ENCODE assay signal across 1 cellular context in the genomic region with DNA sequence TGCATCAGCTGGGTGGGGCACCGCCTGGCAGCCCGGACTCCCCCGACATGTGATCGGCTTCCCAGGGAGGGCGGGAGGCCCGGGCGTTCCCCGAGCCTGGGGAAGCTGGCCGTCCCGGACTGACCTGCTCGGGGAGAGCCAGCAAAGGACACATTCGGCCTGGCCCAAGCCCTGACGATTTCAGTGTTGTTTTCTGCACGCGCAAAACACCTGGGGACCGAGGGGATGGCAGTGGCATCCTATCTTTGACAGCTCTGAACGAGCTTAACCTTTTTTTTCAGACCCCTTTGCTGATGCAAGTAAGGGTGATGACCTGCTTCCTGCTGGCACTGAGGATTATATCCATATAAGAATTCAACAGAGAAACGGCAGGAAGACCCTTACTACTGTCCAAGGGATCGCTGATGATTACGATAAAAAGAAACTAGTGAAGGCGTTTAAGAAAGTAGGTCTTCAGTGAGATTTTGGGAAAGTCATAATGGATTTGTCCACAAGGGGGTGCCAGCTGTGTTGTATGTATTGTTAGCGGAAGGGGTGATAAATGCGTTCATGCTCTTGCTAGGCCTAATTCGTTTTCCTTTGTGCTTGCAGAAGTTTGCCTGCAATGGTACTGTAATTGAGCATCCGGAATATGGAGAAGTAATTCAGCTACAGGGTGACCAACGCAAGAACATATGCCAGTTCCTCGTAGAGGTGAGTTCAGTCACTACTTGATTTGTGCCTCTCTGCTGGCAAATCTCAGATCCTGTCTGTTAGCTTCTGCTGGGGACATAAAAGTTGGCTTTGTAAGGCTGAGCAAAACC.
TF ChIP-seq lines count a peak whose summit lies in the region.

No MANE protein-coding gene starts in this region.

TF ChIP-seq in K562, 482 proteins besides CTCF, POLR2A, EP300 and RAD21 (continued from another document and continues in another):
- TF ChIP-seq, protein P1, sequence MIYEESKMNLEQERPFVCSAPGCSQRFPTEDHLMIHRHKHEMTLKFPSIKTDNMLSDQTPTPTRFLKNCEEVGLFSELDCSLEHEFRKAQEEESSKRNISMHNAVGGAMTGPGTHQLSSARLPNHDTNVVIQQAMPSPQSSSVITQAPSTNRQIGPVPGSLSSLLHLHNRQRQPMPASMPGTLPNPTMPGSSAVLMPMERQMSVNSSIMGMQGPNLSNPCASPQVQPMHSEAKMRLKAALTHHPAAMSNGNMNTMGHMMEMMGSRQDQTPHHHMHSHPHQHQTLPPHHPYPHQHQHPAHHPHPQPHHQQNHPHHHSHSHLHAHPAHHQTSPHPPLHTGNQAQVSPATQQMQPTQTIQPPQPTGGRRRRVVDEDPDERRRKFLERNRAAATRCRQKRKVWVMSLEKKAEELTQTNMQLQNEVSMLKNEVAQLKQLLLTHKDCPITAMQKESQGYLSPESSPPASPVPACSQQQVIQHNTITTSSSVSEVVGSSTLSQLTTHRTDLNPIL (CRISPR knock-in tag; IDR thresholded peaks at IDR 0.05): no peak
- TF ChIP-seq PHB (CRISPR knock-in tag; IDR thresholded peaks at IDR 0.05): no peak; the same call in 1 of the 2 replicates
- TF ChIP-seq, protein P2, sequence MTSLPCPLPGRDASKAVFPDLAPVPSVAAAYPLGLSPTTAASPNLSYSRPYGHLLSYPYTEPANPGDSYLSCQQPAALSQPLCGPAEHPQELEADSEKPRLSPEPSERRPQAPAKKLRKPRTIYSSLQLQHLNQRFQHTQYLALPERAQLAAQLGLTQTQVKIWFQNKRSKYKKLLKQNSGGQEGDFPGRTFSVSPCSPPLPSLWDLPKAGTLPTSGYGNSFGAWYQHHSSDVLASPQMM (CRISPR knock-in tag; IDR thresholded peaks at IDR 0.05): no peak
- TF ChIP-seq, protein P3, sequence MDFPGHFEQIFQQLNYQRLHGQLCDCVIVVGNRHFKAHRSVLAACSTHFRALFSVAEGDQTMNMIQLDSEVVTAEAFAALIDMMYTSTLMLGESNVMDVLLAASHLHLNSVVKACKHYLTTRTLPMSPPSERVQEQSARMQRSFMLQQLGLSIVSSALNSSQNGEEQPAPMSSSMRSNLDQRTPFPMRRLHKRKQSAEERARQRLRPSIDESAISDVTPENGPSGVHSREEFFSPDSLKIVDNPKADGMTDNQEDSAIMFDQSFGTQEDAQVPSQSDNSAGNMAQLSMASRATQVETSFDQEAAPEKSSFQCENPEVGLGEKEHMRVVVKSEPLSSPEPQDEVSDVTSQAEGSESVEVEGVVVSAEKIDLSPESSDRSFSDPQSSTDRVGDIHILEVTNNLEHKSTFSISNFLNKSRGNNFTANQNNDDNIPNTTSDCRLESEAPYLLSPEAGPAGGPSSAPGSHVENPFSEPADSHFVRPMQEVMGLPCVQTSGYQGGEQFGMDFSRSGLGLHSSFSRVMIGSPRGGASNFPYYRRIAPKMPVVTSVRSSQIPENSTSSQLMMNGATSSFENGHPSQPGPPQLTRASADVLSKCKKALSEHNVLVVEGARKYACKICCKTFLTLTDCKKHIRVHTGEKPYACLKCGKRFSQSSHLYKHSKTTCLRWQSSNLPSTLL (IDR thresholded peaks at IDR 0.05): no peak
- TF ChIP-seq MCM3 (IDR thresholded peaks at IDR 0.05): no peak
- TF ChIP-seq MED1 (CRISPR knock-in tag; IDR thresholded peaks at IDR 0.05; ENCODE audit: borderline replicate concordance): no peak
- TF ChIP-seq DNMT1 (IDR thresholded peaks at IDR 0.05): no peak
- peak; percentile 67; the same call in 1 of the 2 replicates for TF ChIP-seq L3MBTL2 (IDR thresholded peaks at IDR 0.05)
- 0 out of 2 replicates have a peak, but pooled peaks have one; percentile 9 for TF ChIP-seq LEF1 (IDR thresholded peaks at IDR 0.05)
- TF ChIP-seq PPARD (CRISPR knock-in tag; IDR thresholded peaks at IDR 0.05): no peak
- 0 out of 2 replicates have a peak, but pooled peaks have one; percentile 97 for TF ChIP-seq RBM14 (IDR thresholded peaks at IDR 0.05; ENCODE audit: borderline replicate concordance, insufficient read depth, low read depth, low read length)
- peak; percentile 24; the same call in 1 of the 2 replicates for TF ChIP-seq SMARCA5 (IDR thresholded peaks at IDR 0.05)
- TF ChIP-seq JUNB (CRISPR knock-in tag; conservative IDR thresholded peaks at IDR 0.05): no peak
- TF ChIP-seq, protein P4, sequence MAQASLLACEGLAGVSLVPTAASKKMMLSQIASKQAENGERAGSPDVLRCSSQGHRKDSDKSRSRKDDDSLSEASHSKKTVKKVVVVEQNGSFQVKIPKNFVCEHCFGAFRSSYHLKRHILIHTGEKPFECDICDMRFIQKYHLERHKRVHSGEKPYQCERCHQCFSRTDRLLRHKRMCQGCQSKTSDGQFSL (CRISPR knock-in tag; IDR thresholded peaks at IDR 0.05): no peak
- TF ChIP-seq, protein P4 (tag; IDR thresholded peaks at IDR 0.05): no peak
- no peak for TF ChIP-seq ZNF785 (CRISPR knock-in tag; IDR thresholded peaks at IDR 0.05)
- TF ChIP-seq ZNF184 (CRISPR knock-in tag; IDR thresholded peaks at IDR 0.05): no peak
- TF ChIP-seq ATF1 (CRISPR knock-in tag; IDR thresholded peaks at IDR 0.05): no peak
- peak; percentile 64 for TF ChIP-seq ATF1 (tag; IDR thresholded peaks at IDR 0.05)
- TF ChIP-seq ZNF143 (CRISPR knock-in tag; IDR thresholded peaks at IDR 0.05): no peak
- TF ChIP-seq NR2C2 (CRISPR knock-in tag; IDR thresholded peaks at IDR 0.05): no peak
- no peak for TF ChIP-seq NR2C2 (tag; IDR thresholded peaks at IDR 0.05)
- no peak for TF ChIP-seq SRSF9 (IDR thresholded peaks at IDR 0.05; ENCODE audit: borderline replicate concordance, low read depth, low read length)
- no peak for TF ChIP-seq NEUROD1 (IDR thresholded peaks at IDR 0.05; ENCODE audit: borderline replicate concordance, low read depth, low read length, partially characterized antibody)
- no peak for TF ChIP-seq CBFA2T3 (IDR thresholded peaks at IDR 0.05)
- no peak for TF ChIP-seq NCOA6 (IDR thresholded peaks at IDR 0.05)
- TF ChIP-seq, protein P5, sequence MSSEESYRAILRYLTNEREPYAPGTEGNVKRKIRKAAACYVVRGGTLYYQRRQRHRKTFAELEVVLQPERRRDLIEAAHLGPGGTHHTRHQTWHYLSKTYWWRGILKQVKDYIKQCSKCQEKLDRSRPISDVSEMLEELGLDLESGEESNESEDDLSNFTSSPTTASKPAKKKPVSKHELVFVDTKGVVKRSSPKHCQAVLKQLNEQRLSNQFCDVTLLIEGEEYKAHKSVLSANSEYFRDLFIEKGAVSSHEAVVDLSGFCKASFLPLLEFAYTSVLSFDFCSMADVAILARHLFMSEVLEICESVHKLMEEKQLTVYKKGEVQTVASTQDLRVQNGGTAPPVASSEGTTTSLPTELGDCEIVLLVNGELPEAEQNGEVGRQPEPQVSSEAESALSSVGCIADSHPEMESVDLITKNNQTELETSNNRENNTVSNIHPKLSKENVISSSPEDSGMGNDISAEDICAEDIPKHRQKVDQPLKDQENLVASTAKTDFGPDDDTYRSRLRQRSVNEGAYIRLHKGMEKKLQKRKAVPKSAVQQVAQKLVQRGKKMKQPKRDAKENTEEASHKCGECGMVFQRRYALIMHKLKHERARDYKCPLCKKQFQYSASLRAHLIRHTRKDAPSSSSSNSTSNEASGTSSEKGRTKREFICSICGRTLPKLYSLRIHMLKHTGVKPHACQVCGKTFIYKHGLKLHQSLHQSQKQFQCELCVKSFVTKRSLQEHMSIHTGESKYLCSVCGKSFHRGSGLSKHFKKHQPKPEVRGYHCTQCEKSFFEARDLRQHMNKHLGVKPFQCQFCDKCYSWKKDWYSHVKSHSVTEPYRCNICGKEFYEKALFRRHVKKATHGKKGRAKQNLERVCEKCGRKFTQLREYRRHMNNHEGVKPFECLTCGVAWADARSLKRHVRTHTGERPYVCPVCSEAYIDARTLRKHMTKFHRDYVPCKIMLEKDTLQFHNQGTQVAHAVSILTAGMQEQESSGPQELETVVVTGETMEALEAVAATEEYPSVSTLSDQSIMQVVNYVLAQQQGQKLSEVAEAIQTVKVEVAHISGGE (CRISPR knock-in tag; IDR thresholded peaks at IDR 0.05): no peak; a peak in 1 of 6 replicates
- peak; percentile 3; the same call in 1 of the 2 replicates for TF ChIP-seq TOE1 (IDR thresholded peaks at IDR 0.05; ENCODE audit: borderline replicate concordance)
- no peak for TF ChIP-seq TOE1 (CRISPR knock-in tag; IDR thresholded peaks at IDR 0.05; ENCODE audit: borderline replicate concordance, low read depth)
- no peak for TF ChIP-seq BDP1 (IDR thresholded peaks at IDR 0.05; ENCODE audit: insufficient read depth, insufficient read length)
- TF ChIP-seq SP1 (CRISPR knock-in tag; IDR thresholded peaks at IDR 0.05): no peak
- TF ChIP-seq RBM25 (IDR thresholded peaks at IDR 0.05; ENCODE audit: low read depth, low read length, severe bottlenecking): no peak
- no peak for TF ChIP-seq ZKSCAN8 (CRISPR knock-in tag; IDR thresholded peaks at IDR 0.05)
- TF ChIP-seq ZNF263 (CRISPR knock-in tag; IDR thresholded peaks at IDR 0.05; ENCODE audit: borderline replicate concordance): no peak
- TF ChIP-seq MEF2A (IDR thresholded peaks at IDR 0.05; ENCODE audit: control insufficient read depth, low read depth, low read length): no peak
- TF ChIP-seq HEY1 (CRISPR knock-in tag; IDR thresholded peaks at IDR 0.05; ENCODE audit: borderline replicate concordance): no peak
- TF ChIP-seq, protein P6, sequence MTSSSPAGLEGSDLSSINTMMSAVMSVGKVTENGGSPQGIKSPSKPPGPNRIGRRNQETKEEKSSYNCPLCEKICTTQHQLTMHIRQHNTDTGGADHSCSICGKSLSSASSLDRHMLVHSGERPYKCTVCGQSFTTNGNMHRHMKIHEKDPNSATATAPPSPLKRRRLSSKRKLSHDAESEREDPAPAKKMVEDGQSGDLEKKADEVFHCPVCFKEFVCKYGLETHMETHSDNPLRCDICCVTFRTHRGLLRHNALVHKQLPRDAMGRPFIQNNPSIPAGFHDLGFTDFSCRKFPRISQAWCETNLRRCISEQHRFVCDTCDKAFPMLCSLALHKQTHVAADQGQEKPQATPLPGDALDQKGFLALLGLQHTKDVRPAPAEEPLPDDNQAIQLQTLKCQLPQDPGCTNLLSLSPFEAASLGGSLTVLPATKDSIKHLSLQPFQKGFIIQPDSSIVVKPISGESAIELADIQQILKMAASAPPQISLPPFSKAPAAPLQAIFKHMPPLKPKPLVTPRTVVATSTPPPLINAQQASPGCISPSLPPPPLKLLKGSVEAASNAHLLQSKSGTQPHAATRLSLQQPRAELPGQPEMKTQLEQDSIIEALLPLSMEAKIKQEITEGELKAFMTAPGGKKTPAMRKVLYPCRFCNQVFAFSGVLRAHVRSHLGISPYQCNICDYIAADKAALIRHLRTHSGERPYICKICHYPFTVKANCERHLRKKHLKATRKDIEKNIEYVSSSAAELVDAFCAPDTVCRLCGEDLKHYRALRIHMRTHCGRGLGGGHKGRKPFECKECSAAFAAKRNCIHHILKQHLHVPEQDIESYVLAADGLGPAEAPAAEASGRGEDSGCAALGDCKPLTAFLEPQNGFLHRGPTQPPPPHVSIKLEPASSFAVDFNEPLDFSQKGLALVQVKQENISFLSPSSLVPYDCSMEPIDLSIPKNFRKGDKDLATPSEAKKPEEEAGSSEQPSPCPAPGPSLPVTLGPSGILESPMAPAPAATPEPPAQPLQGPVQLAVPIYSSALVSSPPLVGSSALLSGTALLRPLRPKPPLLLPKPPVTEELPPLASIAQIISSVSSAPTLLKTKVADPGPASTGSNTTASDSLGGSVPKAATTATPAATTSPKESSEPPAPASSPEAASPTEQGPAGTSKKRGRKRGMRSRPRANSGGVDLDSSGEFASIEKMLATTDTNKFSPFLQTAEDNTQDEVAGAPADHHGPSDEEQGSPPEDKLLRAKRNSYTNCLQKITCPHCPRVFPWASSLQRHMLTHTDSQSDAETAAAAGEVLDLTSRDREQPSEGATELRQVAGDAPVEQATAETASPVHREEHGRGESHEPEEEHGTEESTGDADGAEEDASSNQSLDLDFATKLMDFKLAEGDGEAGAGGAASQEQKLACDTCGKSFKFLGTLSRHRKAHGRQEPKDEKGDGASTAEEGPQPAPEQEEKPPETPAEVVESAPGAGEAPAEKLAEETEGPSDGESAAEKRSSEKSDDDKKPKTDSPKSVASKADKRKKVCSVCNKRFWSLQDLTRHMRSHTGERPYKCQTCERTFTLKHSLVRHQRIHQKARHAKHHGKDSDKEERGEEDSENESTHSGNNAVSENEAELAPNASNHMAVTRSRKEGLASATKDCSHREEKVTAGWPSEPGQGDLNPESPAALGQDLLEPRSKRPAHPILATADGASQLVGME (CRISPR knock-in tag; IDR thresholded peaks at IDR 0.05): no peak
- TF ChIP-seq, protein P7, sequence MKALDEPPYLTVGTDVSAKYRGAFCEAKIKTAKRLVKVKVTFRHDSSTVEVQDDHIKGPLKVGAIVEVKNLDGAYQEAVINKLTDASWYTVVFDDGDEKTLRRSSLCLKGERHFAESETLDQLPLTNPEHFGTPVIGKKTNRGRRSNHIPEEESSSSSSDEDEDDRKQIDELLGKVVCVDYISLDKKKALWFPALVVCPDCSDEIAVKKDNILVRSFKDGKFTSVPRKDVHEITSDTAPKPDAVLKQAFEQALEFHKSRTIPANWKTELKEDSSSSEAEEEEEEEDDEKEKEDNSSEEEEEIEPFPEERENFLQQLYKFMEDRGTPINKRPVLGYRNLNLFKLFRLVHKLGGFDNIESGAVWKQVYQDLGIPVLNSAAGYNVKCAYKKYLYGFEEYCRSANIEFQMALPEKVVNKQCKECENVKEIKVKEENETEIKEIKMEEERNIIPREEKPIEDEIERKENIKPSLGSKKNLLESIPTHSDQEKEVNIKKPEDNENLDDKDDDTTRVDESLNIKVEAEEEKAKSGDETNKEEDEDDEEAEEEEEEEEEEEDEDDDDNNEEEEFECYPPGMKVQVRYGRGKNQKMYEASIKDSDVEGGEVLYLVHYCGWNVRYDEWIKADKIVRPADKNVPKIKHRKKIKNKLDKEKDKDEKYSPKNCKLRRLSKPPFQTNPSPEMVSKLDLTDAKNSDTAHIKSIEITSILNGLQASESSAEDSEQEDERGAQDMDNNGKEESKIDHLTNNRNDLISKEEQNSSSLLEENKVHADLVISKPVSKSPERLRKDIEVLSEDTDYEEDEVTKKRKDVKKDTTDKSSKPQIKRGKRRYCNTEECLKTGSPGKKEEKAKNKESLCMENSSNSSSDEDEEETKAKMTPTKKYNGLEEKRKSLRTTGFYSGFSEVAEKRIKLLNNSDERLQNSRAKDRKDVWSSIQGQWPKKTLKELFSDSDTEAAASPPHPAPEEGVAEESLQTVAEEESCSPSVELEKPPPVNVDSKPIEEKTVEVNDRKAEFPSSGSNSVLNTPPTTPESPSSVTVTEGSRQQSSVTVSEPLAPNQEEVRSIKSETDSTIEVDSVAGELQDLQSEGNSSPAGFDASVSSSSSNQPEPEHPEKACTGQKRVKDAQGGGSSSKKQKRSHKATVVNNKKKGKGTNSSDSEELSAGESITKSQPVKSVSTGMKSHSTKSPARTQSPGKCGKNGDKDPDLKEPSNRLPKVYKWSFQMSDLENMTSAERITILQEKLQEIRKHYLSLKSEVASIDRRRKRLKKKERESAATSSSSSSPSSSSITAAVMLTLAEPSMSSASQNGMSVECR (CRISPR knock-in tag; IDR thresholded peaks at IDR 0.05): no peak
- TF ChIP-seq NR4A1 (CRISPR knock-in tag; IDR thresholded peaks at IDR 0.05): no peak
- peak; percentile 12; the same call in 1 of the 2 replicates for TF ChIP-seq NR4A1 (tag; IDR thresholded peaks at IDR 0.05)
- no peak; the same call in 1 of the 2 replicates for TF ChIP-seq SMARCE1 (IDR thresholded peaks at IDR 0.05)
- no peak for TF ChIP-seq NFIC (IDR thresholded peaks at IDR 0.05)
